ENCODE assay signal across 7 cellular contexts in genomic region chr4:49153011-49153410, GRCh38.
DNase-seq lines count a peak whose midpoint lies in the region; ATAC-seq and TF ChIP-seq lines count a peak whose summit lies in the region.
"Not testable (repeated sequence)": the region's sequence is repeated elsewhere in the genome, so short reads cannot be mapped to it uniquely, and the experiment has no call there.

No MANE protein-coding gene starts in this region.

- not testable (repeated sequence) for H3K4me1 ChIP-seq in heart right ventricle

- H3K9me3 ChIP-seq in heart right ventricle, result peaks cover 0 to 97% (median 38%) of the 10 kb centered on the region in 11 donors

- not testable (repeated sequence) for H3K27me3 ChIP-seq in heart right ventricle

- POLR2A ChIA-PET in activated CD4-positive, alpha-beta T cell treated with anti-CD3 and anti-CD28 coated beads for 36 hours (lab: Charles Lee), result not testable (repeated sequence)

- H3K4me3 ChIP-seq in heart right ventricle, result not testable (repeated sequence)

- WGBS in heart right ventricle, 2 donors, result 75 to 80% methylated on average over 11 of the region's 11 CpGs

- ATAC-seq in GM18868 (IDR thresholded peaks at IDR 0.05; ENCODE audit: unreplicated experiment) (peak; percentile 30), GM21528 (IDR thresholded peaks at IDR 0.05; ENCODE audit: low FRiP score, unreplicated experiment) (peak; percentile 34), HG02885 (IDR thresholded peaks at IDR 0.05; ENCODE audit: poor library complexity, unreplicated experiment) (peak; percentile 27), HG03280 (IDR thresholded peaks at IDR 0.05; ENCODE audit: unreplicated experiment) (peak; percentile 28), heart right ventricle (peak in 7 of 8 donors; percentile 16 to 47 (median 43)), naive B cell (ENCODE audit: low read depth in 2 of 2) (peak; percentile 17 to 29)
- peak; percentile 27 for ATAC-seq in activated CD4-positive, alpha-beta T cell treated with anti-CD3 and anti-CD28 coated beads for 36 hours

- H3K27ac Mint-ChIP-seq in activated CD4-positive, alpha-beta T cell treated with anti-CD3 and anti-CD28 coated beads for 36 hours; naive B cell: not testable (repeated sequence)

- TF ChIP-seq CTCF in heart right ventricle (IDR thresholded peaks at IDR 0.05), result not testable (repeated sequence)

- not testable (repeated sequence) for DNase-seq in activated CD4-positive, alpha-beta T cell treated with anti-CD3 and anti-CD28 coated beads for 36 hours; heart right ventricle; naive B cell

- H3K4me1 Mint-ChIP-seq in activated CD4-positive, alpha-beta T cell treated with anti-CD3 and anti-CD28 coated beads for 36 hours, result not testable (repeated sequence)
- peaks cover 0 to 37% (median 8%) of the 10 kb centered on the region in 3 donors for H3K4me1 Mint-ChIP-seq in naive B cell

- not testable (repeated sequence) for H3K4me3 Mint-ChIP-seq in activated CD4-positive, alpha-beta T cell treated with anti-CD3 and anti-CD28 coated beads for 36 hours; naive B cell

- H3K27me3 Mint-ChIP-seq in activated CD4-positive, alpha-beta T cell treated with anti-CD3 and anti-CD28 coated beads for 36 hours; naive B cell: not testable (repeated sequence)

- H3K36me3 ChIP-seq in heart right ventricle, result not testable (repeated sequence)

- intact Hi-C loops in activated CD4-positive, alpha-beta T cell treated with anti-CD3 and anti-CD28 coated beads for 36 hours (cut with DNase I, micrococcal nuclease), result not testable (repeated sequence)
- intact Hi-C loops in heart right ventricle (cut with DNase I), result loop anchor here in 1 of 10 donors (10.0 kb wide), 1 partner anchor 48 kb away; no protein-coding TSS in a partner anchor

- CTCF ChIA-PET in activated CD4-positive, alpha-beta T cell treated with anti-CD3 and anti-CD28 coated beads for 36 hours (lab: Charles Lee), result not testable (repeated sequence)

- H3K9me3 Mint-ChIP-seq in activated CD4-positive, alpha-beta T cell treated with anti-CD3 and anti-CD28 coated beads for 36 hours (ENCODE audit: low read depth), result peaks cover 70% of the 10 kb centered on the region
- H3K9me3 Mint-ChIP-seq in naive B cell, result peaks cover 53 to 94% (median 73%) of the 10 kb centered on the region in 7 donors

- not testable (repeated sequence) for H3K27ac ChIP-seq in heart right ventricle

- H3K36me3 Mint-ChIP-seq in activated CD4-positive, alpha-beta T cell treated with anti-CD3 and anti-CD28 coated beads for 36 hours (ENCODE audit: low read depth), result peaks cover 56% of the 10 kb centered on the region
- peaks cover 23 to 68% of the 10 kb centered on the region in 2 donors for H3K36me3 Mint-ChIP-seq in naive B cell
